ENCODE assay signal across 2 cellular contexts in the genomic region with DNA sequence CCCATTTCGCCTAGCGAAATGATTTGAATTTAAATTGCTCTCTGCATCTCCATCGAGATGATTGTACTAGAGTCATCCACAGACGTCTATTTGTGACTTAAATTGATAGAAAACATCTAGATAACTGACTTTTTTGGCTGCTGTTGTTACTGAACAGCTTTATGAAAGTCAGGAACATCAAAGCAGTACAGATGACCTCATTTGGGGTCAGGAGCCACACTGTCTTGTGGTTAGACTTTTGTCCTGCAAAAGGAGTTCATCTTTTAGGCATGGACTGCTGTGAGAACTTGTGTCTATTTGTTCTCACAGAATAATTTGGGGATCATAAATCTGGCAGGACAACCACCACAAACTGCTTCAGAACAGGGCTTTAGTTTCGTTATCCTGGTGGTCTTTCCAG. TPM values are rescaled to one million over a fixed set of nuclear protein-coding genes. Genes with fewer than 3 reads are reported as not detected.
"Had no signal": no experiment of that assay in that cellular context is flagged by ENCODE, and none has a peak within 500 bp of the region (broad histone marks: within the 10 kb centered on the region; RNA-seq: fewer than 3 reads in every experiment).

No MANE protein-coding gene starts in this region.

RNA-seq across cellular contexts. Expression of a gene that starts 4.8 kb away (rescaled TPM):
- polyA plus RNA-seq: keratinocyte; naive thymus-derived CD8-positive, alpha-beta T cell had no signal

RNA-seq across cellular contexts. Expression of a gene that starts 5.4 kb away (rescaled TPM):
- polyA plus RNA-seq: keratinocyte; naive thymus-derived CD8-positive, alpha-beta T cell had no signal

RNA-seq across cellular contexts. Expression of a gene that starts 15.7 kb away (rescaled TPM):
- polyA plus RNA-seq: keratinocyte; naive thymus-derived CD8-positive, alpha-beta T cell had no signal

RNA-seq across cellular contexts. Expression of a gene that starts 42.2 kb away (rescaled TPM):
- polyA plus RNA-seq: keratinocyte; naive thymus-derived CD8-positive, alpha-beta T cell had no signal
